Comparison of ENCODE assay signal across 8 cellular contexts in genomic region chr17:77141846-77142449, GRCh38. TPM values are rescaled to one million over a fixed set of nuclear protein-coding genes. Genes with fewer than 3 reads are reported as not detected.
DNase-seq lines count a peak whose midpoint lies in the region; ATAC-seq and TF ChIP-seq lines count a peak whose summit lies in the region.

No MANE protein-coding gene starts in this region.

- DNase-seq in cardiac septum (ENCODE audit: low spot score) (peak; percentile 0), Right ventricle myocardium superior (no peak), astrocyte of the spinal cord (ENCODE audit: low read depth, low spot score) (no peak), lung (ENCODE audit: low spot score) (no peak), upper lobe of right lung (no peak), GM13977 (ENCODE audit: low spot score) (no peak)
- DNase-seq in stimulated activated CD4-positive, alpha-beta T cell treated with anti-CD3 and anti-CD28 coated beads, Interleukin-2, amount 100 ng/mL, for 48 hours: no peak

- H3K4me3 ChIP-seq in astrocyte of the spinal cord (ENCODE audit: low read depth, low read length) (peak overlapping the region; percentile 76), lung (peak overlapping the region; percentile 81), upper lobe of right lung (peak overlapping the region; percentile 75)

- H3K27me3 ChIP-seq in lung (ENCODE audit: control insufficient read depth, insufficient read depth): no peaks in the 10 kb centered on the region
- H3K27me3 ChIP-seq in upper lobe of right lung: no peaks in the 10 kb centered on the region

- in situ Hi-C loops in astrocyte of the spinal cord (cut with HindIII; ENCODE audit: low sequenced_read_pairs) (no loop called here), GM13977 (cut with MboI; ENCODE audit: low pct_unique_long_range_greater_than_20kb, low sequenced_read_pairs, unreplicated experiment) (no loop called here)

- WGBS in lung, 2 donors: 48 to 60% methylated on average over 9 of the region's 9 CpGs

- intact Hi-C loops in cardiac septum (cut with DNase I) (loop anchor here (2.0 kb wide), 1 partner anchor 53 kb away; no protein-coding TSS in a partner anchor), Right ventricle myocardium superior (cut with DNase I) (loop anchor here (5.0 kb wide), 1 partner anchor 35 kb away; no protein-coding TSS in a partner anchor), upper lobe of right lung (cut with DNase I) (loop anchor here (10.0 kb wide), 2 partner anchors 47 to 63 kb away; no protein-coding TSS in a partner anchor)

- H3K27ac ChIP-seq in lung (ENCODE audit: low read depth in 1 of 2, low read length in 1 of 2) (peak overlapping the region; percentile 94), upper lobe of right lung (peak overlapping the region; percentile 88)

- TF ChIP-seq CTCF in astrocyte of the spinal cord (IDR thresholded peaks at IDR 0.05; ENCODE audit: low read depth, low read length) (no peak), lung (IDR thresholded peaks at IDR 0.05; ENCODE audit: control extremely low read depth, extremely low read depth) (no peak), upper lobe of right lung (IDR thresholded peaks at IDR 0.05) (no peak), GM13977 (IDR thresholded peaks at IDR 0.05; ENCODE audit: extremely low read depth, insufficient read depth, missing control alignments) (no peak)

- H3K36me3 ChIP-seq in lung (ENCODE audit: control insufficient read depth in 2 of 2, insufficient read depth in 2 of 2, low read length in 2 of 2) (peaks cover 6 to 7% of the 10 kb centered on the region in 2 donors), upper lobe of right lung (peaks cover 26% of the 10 kb centered on the region)

- peaks cover 4 to 11% of the 10 kb centered on the region in 2 donors for H3K4me1 ChIP-seq in lung (ENCODE audit: control insufficient read depth in 2 of 2, insufficient read depth in 2 of 2, low read length in 2 of 2)
- peaks cover 50% of the 10 kb centered on the region for H3K4me1 ChIP-seq in upper lobe of right lung

- ATAC-seq in Right ventricle myocardium superior (ENCODE audit: poor library complexity) (no peak), lung (ENCODE audit: insufficient read depth, low FRiP score) (no peak), upper lobe of right lung (no peak), GM21381 (IDR thresholded peaks at IDR 0.05; ENCODE audit: unreplicated experiment) (no peak)

- peaks cover 0 to 3% of the 10 kb centered on the region in 2 donors for H3K9me3 ChIP-seq in lung (ENCODE audit: control insufficient read depth in 2 of 2, insufficient read depth in 1 of 2, low read length in 1 of 2)
- H3K9me3 ChIP-seq in upper lobe of right lung: no peaks in the 10 kb centered on the region

RNA-seq across cellular contexts. Expression of gene SEC14L1, which starts 1.2 kb away (rescaled TPM):
- 44.2 TPM for total RNA-seq in cardiac septum
- 63.9 TPM for total RNA-seq in Right ventricle myocardium superior
- 100 to 1,000 TPM; 156 to 171 TPM for total RNA-seq in lung
- polyA plus RNA-seq in lung: 100 to 1,000 TPM in 1 of 2 donors, 10 to 100 TPM in 1; 41.6 to 114 TPM
- total RNA-seq in upper lobe of right lung: 144 TPM
